Comparison of ENCODE assay signal across 19 cellular contexts in genomic region chr14:20487402-20487742, GRCh38. TPM values are rescaled to one million over a fixed set of nuclear protein-coding genes. Genes with fewer than 3 reads are reported as not detected.
A peak's percentile ranks its signal among the peaks of the same experiment; 100 is the strongest.
DNase-seq lines count a peak whose midpoint lies in the region; ATAC-seq, FAIRE-seq and TF ChIP-seq lines count a peak whose summit lies in the region.
"Had no signal": no experiment of that assay in that cellular context is flagged by ENCODE, and none has a peak within 500 bp of the region (broad histone marks: within the 10 kb centered on the region; RNA-seq: fewer than 3 reads in every experiment).

No MANE protein-coding gene starts in this region.

- CTCF ChIA-PET in activated naive CD4-positive, alpha-beta T cell treated with anti-CD3 and anti-CD28 coated beads, Interleukin-2, amount 10 ng/mL, durations not matched to agents 7 days and 5 days (lab: Charles Lee): interaction anchor here (0.6 to 3.1 kb wide), 5 partner anchors 17 to 122 kb away, joined by 3 to 12 read pairs (median 5); no protein-coding TSS in a partner anchor

- no peaks in the 10 kb centered on the region for H3K27me3 ChIP-seq in suprapubic skin

- peak overlapping the region; percentile 21 for H3K4me3 ChIP-seq in NB4 (ENCODE audit: low read depth, low read length)
- H3K4me3 ChIP-seq in suprapubic skin: no peak overlapping the region

- no peaks in the 10 kb centered on the region for H3K36me3 ChIP-seq in suprapubic skin
- H3K36me3 ChIP-seq: WERI-Rb-1 had no signal

- TF ChIP-seq CTCF in NB4 (IDR thresholded peaks at IDR 0.05; ENCODE audit: low read depth, low read length) (peak; percentile 14), suprapubic skin (IDR thresholded peaks at IDR 0.05) (no peak)

- TF ChIP-seq POLR2A in NB4 (IDR thresholded peaks at IDR 0.05; ENCODE audit: extremely low read depth, insufficient read length) (no peak), GM12891 (IDR thresholded peaks at IDR 0.05; ENCODE audit: low read depth, low read length) (no peak), suprapubic skin (IDR thresholded peaks at IDR 0.05) (no peak)

- ATAC-seq in effector memory CD8-positive, alpha-beta T cell (replicated peaks): peak; percentile 31
- ATAC-seq in HG02610 (IDR thresholded peaks at IDR 0.05; ENCODE audit: unreplicated experiment): no peak
- ATAC-seq: activated naive CD4-positive, alpha-beta T cell treated with anti-CD3 and anti-CD28 coated beads, Interleukin-2, amount 50 U/mL, for 72 hours had no signal

- peak overlapping the region; percentile 33 for H3K27ac Mint-ChIP-seq in activated naive CD4-positive, alpha-beta T cell treated with anti-CD3 and anti-CD28 coated beads, Interleukin-2, amount 50 U/mL, for 24 hours
- no peak overlapping the region for H3K27ac Mint-ChIP-seq in activated naive CD4-positive, alpha-beta T cell treated with anti-CD3 and anti-CD28 coated beads, Interleukin-2, amount 10 ng/mL, durations not matched to agents 7 days and 5 days
- H3K27ac Mint-ChIP-seq in effector memory CD8-positive, alpha-beta T cell: peak overlapping the region; percentile 0 to 73

- H3K4me3 Mint-ChIP-seq in activated naive CD4-positive, alpha-beta T cell treated with anti-CD3 and anti-CD28 coated beads, Interleukin-2, amount 50 U/mL, for 24 hours: peak overlapping the region; percentile 4
- no peak overlapping the region for H3K4me3 Mint-ChIP-seq in activated naive CD4-positive, alpha-beta T cell treated with anti-CD3 and anti-CD28 coated beads, Interleukin-2, amount 10 ng/mL, durations not matched to agents 7 days and 5 days
- H3K4me3 Mint-ChIP-seq in effector memory CD8-positive, alpha-beta T cell: peak overlapping the region; percentile 11 to 64

- H3K4me1 ChIP-seq in suprapubic skin: peaks cover 16% of the 10 kb centered on the region

- H3K27ac ChIP-seq in suprapubic skin: no peak overlapping the region
- H3K27ac ChIP-seq: WERI-Rb-1 had no signal

- H3K36me3 Mint-ChIP-seq in activated naive CD4-positive, alpha-beta T cell treated with anti-CD3 and anti-CD28 coated beads, Interleukin-2, amount 50 U/mL, for 24 hours: no peaks in the 10 kb centered on the region
- peaks cover 4% of the 10 kb centered on the region for H3K36me3 Mint-ChIP-seq in activated naive CD4-positive, alpha-beta T cell treated with anti-CD3 and anti-CD28 coated beads, Interleukin-2, amount 10 ng/mL, durations not matched to agents 7 days and 5 days
- peaks cover 4% of the 10 kb centered on the region for H3K36me3 Mint-ChIP-seq in effector memory CD8-positive, alpha-beta T cell (ENCODE audit: insufficient read depth)
- H3K36me3 Mint-ChIP-seq: activated naive CD4-positive, alpha-beta T cell treated with anti-CD3 and anti-CD28 coated beads, Interleukin-2, amount 50 U/mL, for 72 hours had no signal

- no peak for DNase-seq in activated naive CD4-positive, alpha-beta T cell treated with anti-CD3 and anti-CD28 coated beads, Interleukin-2, amount 10 ng/mL, durations not matched to agents 7 days and 5 days
- DNase-seq in NB4 (ENCODE audit: low read depth): no peak
- DNase-seq in effector memory CD8-positive, alpha-beta T cell: no peak
- no peak for DNase-seq in NOMO-1 treated with DMSO at 0.1 percent for 48 hours (lab: John Stamatoyannopoulos, UW; ENCODE audit: unreplicated experiment)
- DNase-seq in GM12891 (ENCODE audit: insufficient read length, low spot score): no peak
- DNase-seq in suprapubic skin (ENCODE audit: low spot score in 2 of 2): no peak
- DNase-seq: ACHN; hippocampal formation; midbrain; NCI-H510A; stimulated activated CD4-positive, alpha-beta T cell treated with anti-CD3 and anti-CD28 coated beads, Interleukin-4, amount 100 ng/mL, for 4 hours; trophoblast cell; WERI-Rb-1 had no signal

- TF ChIP-seq EP300 in suprapubic skin (IDR thresholded peaks at IDR 0.05): no peak

- no peaks in the 10 kb centered on the region for H3K9me3 Mint-ChIP-seq in activated naive CD4-positive, alpha-beta T cell treated with anti-CD3 and anti-CD28 coated beads, Interleukin-2, amount 50 U/mL, for 24 hours
- no peaks in the 10 kb centered on the region for H3K9me3 Mint-ChIP-seq in activated naive CD4-positive, alpha-beta T cell treated with anti-CD3 and anti-CD28 coated beads, Interleukin-2, amount 10 ng/mL, durations not matched to agents 7 days and 5 days
- no peaks in the 10 kb centered on the region for H3K9me3 Mint-ChIP-seq in effector memory CD8-positive, alpha-beta T cell

- no peak for FAIRE-seq in GM12891 (lab: Jason Lieb, UNC)
- FAIRE-seq: RCC 7860 had no signal

- no peaks in the 10 kb centered on the region for H3K9me3 ChIP-seq in suprapubic skin

- H3K27me3 Mint-ChIP-seq in activated naive CD4-positive, alpha-beta T cell treated with anti-CD3 and anti-CD28 coated beads, Interleukin-2, amount 50 U/mL, for 24 hours: no peaks in the 10 kb centered on the region
- H3K27me3 Mint-ChIP-seq in activated naive CD4-positive, alpha-beta T cell treated with anti-CD3 and anti-CD28 coated beads, Interleukin-2, amount 10 ng/mL, durations not matched to agents 7 days and 5 days: no peaks in the 10 kb centered on the region
- no peaks in the 10 kb centered on the region for H3K27me3 Mint-ChIP-seq in effector memory CD8-positive, alpha-beta T cell

- H3K4me1 Mint-ChIP-seq in activated naive CD4-positive, alpha-beta T cell treated with anti-CD3 and anti-CD28 coated beads, Interleukin-2, amount 50 U/mL, for 24 hours: peaks cover 80% of the 10 kb centered on the region
- H3K4me1 Mint-ChIP-seq in activated naive CD4-positive, alpha-beta T cell treated with anti-CD3 and anti-CD28 coated beads, Interleukin-2, amount 10 ng/mL, durations not matched to agents 7 days and 5 days: peaks cover 56% of the 10 kb centered on the region
- peaks cover 46 to 60% of the 10 kb centered on the region in 2 donors for H3K4me1 Mint-ChIP-seq in effector memory CD8-positive, alpha-beta T cell (ENCODE audit: low read depth in 2 of 2)

TF ChIP-seq in GM12891, 5 proteins besides CTCF, POLR2A, EP300 and RAD21:
- TF ChIP-seq POLR2AphosphoS5 (IDR thresholded peaks at IDR 0.05; ENCODE audit: low read depth, low read length) (no peak), TAF1 (IDR thresholded peaks at IDR 0.05; ENCODE audit: low read depth, low read length) (no peak), PAX5 (IDR thresholded peaks at IDR 0.05; ENCODE audit: insufficient read depth, low read length, severe bottlenecking) (no peak), POU2F2 (IDR thresholded peaks at IDR 0.05; ENCODE audit: low read depth, low read length) (no peak), SPI1 (IDR thresholded peaks at IDR 0.05; ENCODE audit: low read depth, low read length) (no peak)

RNA-seq across cellular contexts. Expression of gene RNASE10, which starts 18.0 kb away (rescaled TPM):
- polyA plus RNA-seq in GM12891 (2012; ENCODE audit: low read depth, missing spikeins): 0.13 TPM
- not detected for total RNA-seq in suprapubic skin
- total RNA-seq: fibroblast of lung, LHCN-M2 had no signal
- polyA plus RNA-seq: fibroblast of lung had no signal

RNA-seq across cellular contexts. Expression of gene PNP, which starts 18.2 kb away (rescaled TPM):
- polyA plus RNA-seq in GM12891 (2012; ENCODE audit: low read depth, missing spikeins): 34.3 TPM
- 10 to 100 TPM; 26.9 to 83.4 (median 52.9) TPM for total RNA-seq in suprapubic skin

RNA-seq across cellular contexts. Expression of gene PIP4P1, which starts 26.1 kb away (rescaled TPM):
- polyA plus RNA-seq in GM12891 (2012; ENCODE audit: low read depth, missing spikeins): 25.7 TPM
- 10 to 100 TPM; 23.7 to 36.5 (median 28.9) TPM for total RNA-seq in suprapubic skin

RNA-seq across cellular contexts. Expression of gene APEX1, which starts 32.3 kb away (rescaled TPM):
- 248 TPM for polyA plus RNA-seq in GM12891 (2012; ENCODE audit: low read depth, missing spikeins)
- total RNA-seq in suprapubic skin: 100 to 1,000 TPM; 119 to 133 (median 129) TPM

RNA-seq across cellular contexts. Expression of gene OSGEP, which starts 32.8 kb away (rescaled TPM):
- polyA plus RNA-seq in GM12891 (2012; ENCODE audit: low read depth, missing spikeins): 30.6 TPM
- 10 to 100 TPM; 40.8 to 91.0 (median 44.8) TPM for total RNA-seq in suprapubic skin
